In genomic region chr5:16679863-16680262, GRCh38 we compare ENCODE assay signal across 1 cellular context.
TF ChIP-seq lines count a peak whose summit lies in the region.

No MANE protein-coding gene starts in this region.

TF ChIP-seq in SK-N-SH, 30 proteins besides CTCF, POLR2A, EP300 and RAD21 (continued from another document):
- TF ChIP-seq TEAD4 (IDR thresholded peaks at IDR 0.05; ENCODE audit: borderline replicate concordance, insufficient read depth) (no peak), MEF2A (IDR thresholded peaks at IDR 0.05; ENCODE audit: borderline replicate concordance, low read depth) (no peak), TAF1 (IDR thresholded peaks at IDR 0.05; ENCODE audit: borderline replicate concordance, low read depth, low read length) (no peak), EZH2phosphoT487 (IDR thresholded peaks at IDR 0.05; ENCODE audit: borderline replicate concordance, low read depth) (no peak)
